ENCODE assay signal across 8 cellular contexts in the genomic region with DNA sequence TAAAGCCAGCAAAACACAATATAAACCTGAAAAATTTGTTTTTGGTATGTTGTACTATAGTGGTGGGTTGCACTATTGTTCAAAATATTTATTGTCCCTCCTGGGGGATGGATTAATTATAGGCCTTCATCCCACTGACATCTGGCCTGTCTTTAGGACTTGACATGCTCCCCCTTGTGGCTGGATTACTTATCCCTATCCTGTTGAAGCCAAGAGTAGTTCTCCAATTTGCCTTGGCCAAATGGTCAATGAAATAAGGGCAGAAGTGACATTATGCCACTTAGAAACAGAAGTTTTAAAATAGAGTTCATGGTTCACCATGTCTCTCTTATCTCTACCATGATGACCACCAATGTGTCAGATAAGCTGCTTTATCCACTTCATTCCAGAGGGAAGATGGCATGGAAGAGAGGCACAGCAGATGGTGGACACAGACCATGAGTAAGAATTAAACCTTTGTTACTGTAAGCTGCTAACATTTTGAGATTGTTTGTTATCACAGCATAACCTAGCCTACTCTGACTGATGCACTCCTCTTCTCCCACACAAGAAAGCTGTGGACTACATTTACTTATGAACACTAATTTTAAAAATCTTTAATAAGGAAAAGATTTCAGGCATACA. TPM values are rescaled to one million over a fixed set of nuclear protein-coding genes. Genes with fewer than 3 reads are reported as not detected.
DNase-seq lines count a peak whose midpoint lies in the region; ATAC-seq and TF ChIP-seq lines count a peak whose summit lies in the region.

No MANE protein-coding gene starts in this region.

- no peak overlapping the region for H3K27ac ChIP-seq in OCI-LY1 (ENCODE audit: low read depth, low read length, poor library complexity, severe bottlenecking)
- no peak overlapping the region for H3K27ac ChIP-seq in spleen

- H3K36me3 ChIP-seq in OCI-LY1 (ENCODE audit: insufficient read depth, low read length) (no peaks in the 10 kb centered on the region), spleen (no peaks in the 10 kb centered on the region)

- H3K9me2 ChIP-seq in OCI-LY1 (ENCODE audit: low read depth, low read length): no peaks in the 10 kb centered on the region

- H3K27me3 ChIP-seq in OCI-LY1 (ENCODE audit: insufficient read depth, low read length) (no peaks in the 10 kb centered on the region), spleen (replicated peaks in 1 of 7) (no peaks in the 10 kb centered on the region)

- H4K20me1 ChIP-seq in OCI-LY1 (ENCODE audit: insufficient read depth, low read length): no peaks in the 10 kb centered on the region

- H3K4me1 ChIP-seq in OCI-LY1 (ENCODE audit: insufficient read depth, low read length, severe bottlenecking): no peaks in the 10 kb centered on the region
- H3K4me1 ChIP-seq in spleen: no peaks in the 10 kb centered on the region

- ATAC-seq in GM21515 (IDR thresholded peaks at IDR 0.05; ENCODE audit: unreplicated experiment) (no peak), HG03469 (IDR thresholded peaks at IDR 0.05; ENCODE audit: unreplicated experiment) (no peak), GM21717 (IDR thresholded peaks at IDR 0.05; ENCODE audit: unreplicated experiment) (no peak)

- H3K4me3 ChIP-seq in OCI-LY1 (ENCODE audit: low read depth, low read length, poor library complexity, severe bottlenecking) (no peak overlapping the region), epithelial cell of proximal tubule (ENCODE audit: low read depth, low read length) (no peak overlapping the region), spleen (no peak overlapping the region)

- H2AFZ ChIP-seq in OCI-LY1 (ENCODE audit: low read length): no peak overlapping the region

- no peak overlapping the region for H3K4me2 ChIP-seq in OCI-LY1 (ENCODE audit: low read length)

- no peaks in the 10 kb centered on the region for H3F3A ChIP-seq in OCI-LY1 (ENCODE audit: insufficient read depth, low read length)

- no peak overlapping the region for H3K9ac ChIP-seq in OCI-LY1 (ENCODE audit: low read length)

- H3K9me3 ChIP-seq in OCI-LY1 (ENCODE audit: low read length) (no peaks in the 10 kb centered on the region), spleen (peaks cover 0 to 10% (median 7%) of the 10 kb centered on the region in 8 donors)

- TF ChIP-seq POLR2A in spleen (IDR thresholded peaks at IDR 0.05): no peak

- no peaks in the 10 kb centered on the region for H3K79me2 ChIP-seq in OCI-LY1 (ENCODE audit: insufficient read depth, low read length)

- DNase-seq in Ammon's horn (ENCODE audit: low spot score) (peak; percentile 7), epithelial cell of proximal tubule (ENCODE audit: low read depth) (no peak), spleen (no peak)

- TF ChIP-seq CTCF in GM12874 (IDR thresholded peaks at IDR 0.05; ENCODE audit: insufficient read depth, low read depth, low read length) (peak; percentile 55; the same call in 1 of the 2 replicates), OCI-LY1 (IDR thresholded peaks at IDR 0.05; ENCODE audit: low read length) (peak; percentile 54; the same call in 1 of the 2 replicates), epithelial cell of proximal tubule (conservative IDR thresholded peaks at IDR 0.05; ENCODE audit: low read depth, low read length) (peak; percentile 84), spleen (IDR thresholded peaks at IDR 0.05 in 8 of 11, conservative IDR thresholded peaks at IDR 0.05 in 3 of 11) (peak in 7 of 11 experiments; percentile 11 to 55 (median 50))

- intact Hi-C loops in spleen (cut with DNase I; ENCODE audit: low total_unique reads): no loop called here

RNA-seq across cellular contexts. Expression of gene ARHGEF28, which starts 29.2 kb away (rescaled TPM):
- 58.2 and 72.1 TPM in 2 replicates for total RNA-seq in epithelial cell of proximal tubule
- total RNA-seq in spleen: 10 to 100 TPM in 4 of 7 donors, 1 to 10 TPM in 3; 3.8 to 17.5 (median 10.0) TPM
- polyA plus RNA-seq in spleen: 1 to 10 TPM in 2 of 3 donors, under 1 TPM in 1; 0.53 to 3.3 (median 1.5) TPM

RNA-seq across cellular contexts. Expression of gene UTP15, which starts 31.3 kb away (rescaled TPM):
- 13.7 and 22.4 TPM in 2 replicates for total RNA-seq in epithelial cell of proximal tubule
- total RNA-seq in spleen: 10 to 100 TPM; 14.5 to 37.0 (median 21.5) TPM
- 1 to 10 TPM; 4.5 to 5.6 (median 5.0) TPM for polyA plus RNA-seq in spleen

RNA-seq across cellular contexts. Expression of gene ANKRA2, which starts 31.4 kb away (rescaled TPM):
- total RNA-seq in epithelial cell of proximal tubule: 5.8 and 10.8 TPM in 2 replicates
- 10 to 100 TPM; 20.6 to 32.0 (median 24.4) TPM for total RNA-seq in spleen
- 10 to 100 TPM; 23.8 to 35.1 (median 25.6) TPM for polyA plus RNA-seq in spleen
